In genomic region chr1:229272164-229273158, GRCh38 we compare ENCODE assay signal across 8 cellular contexts. TPM values are rescaled to one million over a fixed set of nuclear protein-coding genes. Genes with fewer than 3 reads are reported as not detected.
DNase-seq lines count a peak whose midpoint lies in the region; ATAC-seq and TF ChIP-seq lines count a peak whose summit lies in the region.

No MANE protein-coding gene starts in this region.

- peak overlapping the region; percentile 92 for H3K4me3 Mint-ChIP-seq in memory B cell

- H3K9ac ChIP-seq in HUES6 (ENCODE audit: low read length), result peak overlapping the region; percentile 69

- H3K27ac ChIP-seq in HUES6 (ENCODE audit: low read depth, low read length), result no peak overlapping the region

- peaks cover 22% of the 10 kb centered on the region for H3K4me1 Mint-ChIP-seq in memory B cell

- no peaks in the 10 kb centered on the region for H3K36me3 ChIP-seq in BE2C
- H3K36me3 ChIP-seq in HUES6 (ENCODE audit: control insufficient read depth, insufficient read depth, low read length), result no peaks in the 10 kb centered on the region

- H3K9me3 ChIP-seq in BE2C (peaks cover 5% of the 10 kb centered on the region), HUES6 (ENCODE audit: control insufficient read depth, insufficient read depth, low read depth, low read length) (no peaks in the 10 kb centered on the region)

- peak overlapping the region; percentile 69 for H3K27ac Mint-ChIP-seq in memory B cell

- in situ Hi-C loops in astrocyte of the cerebellum (cut with HindIII; ENCODE audit: low sequenced_read_pairs), result no loop called here

- H3K27me3 Mint-ChIP-seq in memory B cell, result no peaks in the 10 kb centered on the region

- H3K27me3 ChIP-seq in BE2C, result no peaks in the 10 kb centered on the region
- no peaks in the 10 kb centered on the region for H3K27me3 ChIP-seq in HUES6 (ENCODE audit: control insufficient read depth, insufficient read depth, low read length)

- ATAC-seq in memory B cell (ENCODE audit: low read depth), result no peak

- no peaks in the 10 kb centered on the region for H3K4me1 ChIP-seq in BE2C
- peaks cover 12% of the 10 kb centered on the region for H3K4me1 ChIP-seq in HUES6 (ENCODE audit: control insufficient read depth, insufficient read depth, low read length)

- peaks cover 4% of the 10 kb centered on the region for H3K36me3 Mint-ChIP-seq in memory B cell

- no peaks in the 10 kb centered on the region for H3K9me3 Mint-ChIP-seq in memory B cell

- H3K4me3 ChIP-seq in BE2C (ENCODE audit: low read depth, low read length) (peak overlapping the region; percentile 86), HUES6 (ENCODE audit: low read depth, low read length) (peak overlapping the region; percentile 79), astrocyte of the cerebellum (ENCODE audit: low read depth, low read length) (peak overlapping the region; percentile 67)

- TF ChIP-seq CTCF in BE2C (IDR thresholded peaks at IDR 0.05; ENCODE audit: low read depth, low read length), result no peak
- TF ChIP-seq CTCF in astrocyte of the cerebellum (IDR thresholded peaks at IDR 0.05; ENCODE audit: low read depth, low read length, missing control alignments), result no peak
- no peak for TF ChIP-seq CTCF in GM10266 (IDR thresholded peaks at IDR 0.05; ENCODE audit: control insufficient read depth, insufficient read depth, low read depth, missing control alignments)

- DNase-seq in BE2C (no peak), astrocyte of the cerebellum (ENCODE audit: low read depth) (no peak), memory B cell (ENCODE audit: low spot score in 2 of 2) (no peak), GM10266 (ENCODE audit: extremely low spot score) (no peak), NCI-H146 treated with DMSO at 0.1 percent for 48 hours (lab: John Stamatoyannopoulos, UW; ENCODE audit: unreplicated experiment) (no peak), NK-92 (lab: John Stamatoyannopoulos, UW; ENCODE audit: unreplicated experiment) (no peak), NCI-H187 (lab: John Stamatoyannopoulos, UW) (no peak)

RNA-seq across cellular contexts. Expression of gene RAB4A, which starts 1.6 kb away (rescaled TPM):
- 66.4 TPM for polyA plus RNA-seq in BE2C (2012; ENCODE audit: insufficient read depth, insufficient read length, low read depth)
